ENCODE assay signal across 1 cellular context in genomic region chr2:7891312-7891711, GRCh38.
TF ChIP-seq lines count a peak whose summit lies in the region.

No MANE protein-coding gene starts in this region.

TF ChIP-seq in WTC11, 78 proteins besides CTCF, POLR2A, EP300 and RAD21 (continued from another document):
- TF ChIP-seq HMGXB4 (CRISPR knock-in tag; IDR thresholded peaks at IDR 0.05), result no peak
- TF ChIP-seq ZBTB21 (CRISPR knock-in tag; IDR thresholded peaks at IDR 0.05; ENCODE audit: borderline replicate concordance), result no peak
- TF ChIP-seq, protein P1, sequence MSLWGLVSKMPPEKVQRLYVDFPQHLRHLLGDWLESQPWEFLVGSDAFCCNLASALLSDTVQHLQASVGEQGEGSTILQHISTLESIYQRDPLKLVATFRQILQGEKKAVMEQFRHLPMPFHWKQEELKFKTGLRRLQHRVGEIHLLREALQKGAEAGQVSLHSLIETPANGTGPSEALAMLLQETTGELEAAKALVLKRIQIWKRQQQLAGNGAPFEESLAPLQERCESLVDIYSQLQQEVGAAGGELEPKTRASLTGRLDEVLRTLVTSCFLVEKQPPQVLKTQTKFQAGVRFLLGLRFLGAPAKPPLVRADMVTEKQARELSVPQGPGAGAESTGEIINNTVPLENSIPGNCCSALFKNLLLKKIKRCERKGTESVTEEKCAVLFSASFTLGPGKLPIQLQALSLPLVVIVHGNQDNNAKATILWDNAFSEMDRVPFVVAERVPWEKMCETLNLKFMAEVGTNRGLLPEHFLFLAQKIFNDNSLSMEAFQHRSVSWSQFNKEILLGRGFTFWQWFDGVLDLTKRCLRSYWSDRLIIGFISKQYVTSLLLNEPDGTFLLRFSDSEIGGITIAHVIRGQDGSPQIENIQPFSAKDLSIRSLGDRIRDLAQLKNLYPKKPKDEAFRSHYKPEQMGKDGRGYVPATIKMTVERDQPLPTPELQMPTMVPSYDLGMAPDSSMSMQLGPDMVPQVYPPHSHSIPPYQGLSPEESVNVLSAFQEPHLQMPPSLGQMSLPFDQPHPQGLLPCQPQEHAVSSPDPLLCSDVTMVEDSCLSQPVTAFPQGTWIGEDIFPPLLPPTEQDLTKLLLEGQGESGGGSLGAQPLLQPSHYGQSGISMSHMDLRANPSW (CRISPR knock-in tag; conservative IDR thresholded peaks at IDR 0.05; ENCODE audit: low read depth), result no peak
- TF ChIP-seq SMAD4 (CRISPR knock-in tag; IDR thresholded peaks at IDR 0.05), result no peak
- TF ChIP-seq, protein P2, sequence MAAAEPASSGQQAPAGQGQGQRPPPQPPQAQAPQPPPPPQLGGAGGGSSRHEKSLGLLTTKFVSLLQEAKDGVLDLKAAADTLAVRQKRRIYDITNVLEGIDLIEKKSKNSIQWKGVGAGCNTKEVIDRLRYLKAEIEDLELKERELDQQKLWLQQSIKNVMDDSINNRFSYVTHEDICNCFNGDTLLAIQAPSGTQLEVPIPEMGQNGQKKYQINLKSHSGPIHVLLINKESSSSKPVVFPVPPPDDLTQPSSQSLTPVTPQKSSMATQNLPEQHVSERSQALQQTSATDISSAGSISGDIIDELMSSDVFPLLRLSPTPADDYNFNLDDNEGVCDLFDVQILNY (CRISPR knock-in tag; IDR thresholded peaks at IDR 0.05), result no peak
- TF ChIP-seq, protein P3, sequence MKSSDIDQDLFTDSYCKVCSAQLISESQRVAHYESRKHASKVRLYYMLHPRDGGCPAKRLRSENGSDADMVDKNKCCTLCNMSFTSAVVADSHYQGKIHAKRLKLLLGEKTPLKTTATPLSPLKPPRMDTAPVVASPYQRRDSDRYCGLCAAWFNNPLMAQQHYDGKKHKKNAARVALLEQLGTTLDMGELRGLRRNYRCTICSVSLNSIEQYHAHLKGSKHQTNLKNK (CRISPR knock-in tag; IDR thresholded peaks at IDR 0.05), result no peak
- TF ChIP-seq SP1 (CRISPR knock-in tag; conservative IDR thresholded peaks at IDR 0.05), result peak; percentile 29; the same call in 1 of the 2 replicates
- no peak for TF ChIP-seq MLX (CRISPR knock-in tag; IDR thresholded peaks at IDR 0.05)
- no peak for TF ChIP-seq ZNF396 (CRISPR knock-in tag; IDR thresholded peaks at IDR 0.05; ENCODE audit: borderline replicate concordance)
- TF ChIP-seq RELA (CRISPR knock-in tag; IDR thresholded peaks at IDR 0.05; ENCODE audit: borderline replicate concordance), result no peak
- TF ChIP-seq JAZF1 (CRISPR knock-in tag; IDR thresholded peaks at IDR 0.05), result no peak
- TF ChIP-seq PREB (CRISPR knock-in tag; IDR thresholded peaks at IDR 0.05; ENCODE audit: borderline replicate concordance), result no peak
- no peak for TF ChIP-seq KAT7 (CRISPR knock-in tag; IDR thresholded peaks at IDR 0.05; ENCODE audit: borderline replicate concordance)
- TF ChIP-seq, protein P4, sequence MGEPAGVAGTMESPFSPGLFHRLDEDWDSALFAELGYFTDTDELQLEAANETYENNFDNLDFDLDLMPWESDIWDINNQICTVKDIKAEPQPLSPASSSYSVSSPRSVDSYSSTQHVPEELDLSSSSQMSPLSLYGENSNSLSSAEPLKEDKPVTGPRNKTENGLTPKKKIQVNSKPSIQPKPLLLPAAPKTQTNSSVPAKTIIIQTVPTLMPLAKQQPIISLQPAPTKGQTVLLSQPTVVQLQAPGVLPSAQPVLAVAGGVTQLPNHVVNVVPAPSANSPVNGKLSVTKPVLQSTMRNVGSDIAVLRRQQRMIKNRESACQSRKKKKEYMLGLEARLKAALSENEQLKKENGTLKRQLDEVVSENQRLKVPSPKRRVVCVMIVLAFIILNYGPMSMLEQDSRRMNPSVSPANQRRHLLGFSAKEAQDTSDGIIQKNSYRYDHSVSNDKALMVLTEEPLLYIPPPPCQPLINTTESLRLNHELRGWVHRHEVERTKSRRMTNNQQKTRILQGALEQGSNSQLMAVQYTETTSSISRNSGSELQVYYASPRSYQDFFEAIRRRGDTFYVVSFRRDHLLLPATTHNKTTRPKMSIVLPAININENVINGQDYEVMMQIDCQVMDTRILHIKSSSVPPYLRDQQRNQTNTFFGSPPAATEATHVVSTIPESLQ (CRISPR knock-in tag; IDR thresholded peaks at IDR 0.05), result no peak
- TF ChIP-seq ARID4B (CRISPR knock-in tag; IDR thresholded peaks at IDR 0.05; ENCODE audit: borderline replicate concordance), result no peak
- TF ChIP-seq, protein P5, sequence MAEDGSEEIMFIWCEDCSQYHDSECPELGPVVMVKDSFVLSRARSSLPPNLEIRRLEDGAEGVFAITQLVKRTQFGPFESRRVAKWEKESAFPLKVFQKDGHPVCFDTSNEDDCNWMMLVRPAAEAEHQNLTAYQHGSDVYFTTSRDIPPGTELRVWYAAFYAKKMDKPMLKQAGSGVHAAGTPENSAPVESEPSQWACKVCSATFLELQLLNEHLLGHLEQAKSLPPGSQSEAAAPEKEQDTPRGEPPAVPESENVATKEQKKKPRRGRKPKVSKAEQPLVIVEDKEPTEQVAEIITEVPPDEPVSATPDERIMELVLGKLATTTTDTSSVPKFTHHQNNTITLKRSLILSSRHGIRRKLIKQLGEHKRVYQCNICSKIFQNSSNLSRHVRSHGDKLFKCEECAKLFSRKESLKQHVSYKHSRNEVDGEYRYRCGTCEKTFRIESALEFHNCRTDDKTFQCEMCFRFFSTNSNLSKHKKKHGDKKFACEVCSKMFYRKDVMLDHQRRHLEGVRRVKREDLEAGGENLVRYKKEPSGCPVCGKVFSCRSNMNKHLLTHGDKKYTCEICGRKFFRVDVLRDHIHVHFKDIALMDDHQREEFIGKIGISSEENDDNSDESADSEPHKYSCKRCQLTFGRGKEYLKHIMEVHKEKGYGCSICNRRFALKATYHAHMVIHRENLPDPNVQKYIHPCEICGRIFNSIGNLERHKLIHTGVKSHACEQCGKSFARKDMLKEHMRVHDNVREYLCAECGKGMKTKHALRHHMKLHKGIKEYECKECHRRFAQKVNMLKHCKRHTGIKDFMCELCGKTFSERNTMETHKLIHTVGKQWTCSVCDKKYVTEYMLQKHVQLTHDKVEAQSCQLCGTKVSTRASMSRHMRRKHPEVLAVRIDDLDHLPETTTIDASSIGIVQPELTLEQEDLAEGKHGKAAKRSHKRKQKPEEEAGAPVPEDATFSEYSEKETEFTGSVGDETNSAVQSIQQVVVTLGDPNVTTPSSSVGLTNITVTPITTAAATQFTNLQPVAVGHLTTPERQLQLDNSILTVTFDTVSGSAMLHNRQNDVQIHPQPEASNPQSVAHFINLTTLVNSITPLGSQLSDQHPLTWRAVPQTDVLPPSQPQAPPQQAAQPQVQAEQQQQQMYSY (CRISPR knock-in tag; IDR thresholded peaks at IDR 0.05), result peak; percentile 97
- no peak for TF ChIP-seq ZNF317 (CRISPR knock-in tag; IDR thresholded peaks at IDR 0.05; ENCODE audit: borderline replicate concordance, low read depth)
- peak; percentile 38; the same call in 1 of the 2 replicates for TF ChIP-seq FOXP4 (CRISPR knock-in tag; IDR thresholded peaks at IDR 0.05)
- 0 out of 2 replicates have a peak, but pooled peaks have one; percentile 30 for TF ChIP-seq ZBTB43 (CRISPR knock-in tag; IDR thresholded peaks at IDR 0.05)
- TF ChIP-seq, protein P6, sequence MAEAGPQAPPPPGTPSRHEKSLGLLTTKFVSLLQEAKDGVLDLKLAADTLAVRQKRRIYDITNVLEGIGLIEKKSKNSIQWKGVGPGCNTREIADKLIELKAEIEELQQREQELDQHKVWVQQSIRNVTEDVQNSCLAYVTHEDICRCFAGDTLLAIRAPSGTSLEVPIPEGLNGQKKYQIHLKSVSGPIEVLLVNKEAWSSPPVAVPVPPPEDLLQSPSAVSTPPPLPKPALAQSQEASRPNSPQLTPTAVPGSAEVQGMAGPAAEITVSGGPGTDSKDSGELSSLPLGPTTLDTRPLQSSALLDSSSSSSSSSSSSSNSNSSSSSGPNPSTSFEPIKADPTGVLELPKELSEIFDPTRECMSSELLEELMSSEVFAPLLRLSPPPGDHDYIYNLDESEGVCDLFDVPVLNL (CRISPR knock-in tag; IDR thresholded peaks at IDR 0.05; ENCODE audit: borderline replicate concordance, low read depth), result no peak
- no peak for TF ChIP-seq NR3C1 (CRISPR knock-in tag; conservative IDR thresholded peaks at IDR 0.05; ENCODE audit: low read depth)
- TF ChIP-seq TP53 (CRISPR knock-in tag; IDR thresholded peaks at IDR 0.05), result no peak
- no peak for TF ChIP-seq OVOL2 (CRISPR knock-in tag; IDR thresholded peaks at IDR 0.05; ENCODE audit: borderline replicate concordance)
- no peak for TF ChIP-seq HMGA2 (CRISPR knock-in tag; IDR thresholded peaks at IDR 0.05)
- TF ChIP-seq, protein P7, sequence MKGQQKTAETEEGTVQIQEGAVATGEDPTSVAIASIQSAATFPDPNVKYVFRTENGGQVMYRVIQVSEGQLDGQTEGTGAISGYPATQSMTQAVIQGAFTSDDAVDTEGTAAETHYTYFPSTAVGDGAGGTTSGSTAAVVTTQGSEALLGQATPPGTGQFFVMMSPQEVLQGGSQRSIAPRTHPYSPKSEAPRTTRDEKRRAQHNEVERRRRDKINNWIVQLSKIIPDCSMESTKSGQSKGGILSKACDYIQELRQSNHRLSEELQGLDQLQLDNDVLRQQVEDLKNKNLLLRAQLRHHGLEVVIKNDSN (CRISPR knock-in tag; IDR thresholded peaks at IDR 0.05), result no peak
- peak; percentile 79 for TF ChIP-seq ETV6 (CRISPR knock-in tag; IDR thresholded peaks at IDR 0.05)
- TF ChIP-seq TEAD1 (CRISPR knock-in tag; IDR thresholded peaks at IDR 0.05), result peak; percentile 80
- TF ChIP-seq ZNF423 (CRISPR knock-in tag; IDR thresholded peaks at IDR 0.05), result peak; percentile 46
